Comparison of ENCODE assay signal across 11 cellular contexts in the genomic region with DNA sequence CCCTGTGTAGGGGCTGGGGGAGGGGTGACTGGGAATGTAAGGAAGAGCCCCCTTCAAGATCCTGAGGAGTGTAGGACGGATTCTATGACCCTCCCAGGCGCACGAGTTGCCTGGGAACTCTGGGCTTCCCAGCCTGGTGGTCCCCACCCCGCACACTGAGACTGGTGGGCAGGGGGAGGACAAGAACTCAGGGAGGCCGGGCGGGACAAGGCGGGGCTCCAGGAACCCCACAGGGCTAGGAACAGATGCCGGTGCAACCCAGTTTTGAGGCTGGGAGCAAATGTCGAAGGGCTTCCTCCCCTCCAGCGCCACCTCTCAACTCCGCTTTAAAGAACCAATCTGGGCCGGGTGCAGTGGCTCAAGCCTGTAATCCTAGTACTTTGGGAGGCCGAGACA. TPM values are rescaled to one million over a fixed set of nuclear protein-coding genes. Genes with fewer than 3 reads are reported as not detected.
DNase-seq lines count a peak whose midpoint lies in the region; ATAC-seq and TF ChIP-seq lines count a peak whose summit lies in the region.
"Had no signal": no experiment of that assay in that cellular context is flagged by ENCODE, and none has a peak within 500 bp of the region (broad histone marks: within the 10 kb centered on the region; RNA-seq: fewer than 3 reads in every experiment).

No MANE protein-coding gene starts in this region.

- intact Hi-C loops in transverse colon (cut with DNase I; ENCODE audit: low total_unique reads), result no loop called here
- intact Hi-C loops in lower leg skin (cut with DNase I; ENCODE audit: low total_unique reads), result no loop called here

- ATAC-seq in activated T-cell treated with anti-CD3 and anti-CD28 coated beads, Interleukin-2, amount 50 U/mL, for 4 hours, result no peak
- ATAC-seq in HG03159 (IDR thresholded peaks at IDR 0.05; ENCODE audit: unreplicated experiment) (no peak), GM21619 (IDR thresholded peaks at IDR 0.05; ENCODE audit: unreplicated experiment) (no peak)

- peaks cover 28% of the 10 kb centered on the region for H3K4me1 Mint-ChIP-seq in activated T-cell treated with anti-CD3 and anti-CD28 coated beads, Interleukin-2, amount 50 U/mL, for 4 hours (ENCODE audit: low read depth)
- peaks cover 37% of the 10 kb centered on the region for H3K4me1 Mint-ChIP-seq in mesothelial cell of epicardium

- in situ Hi-C loops in brain microvascular endothelial cell (cut with HindIII; ENCODE audit: low pct_ligation_motif_present, low sequenced_read_pairs) (no loop called here), transverse colon (cut with MboI; ENCODE audit: low pct_ligation_motif_present in 1 of 4, low pct_unique_long_range_greater_than_20kb in 1 of 4, low sequenced_read_pairs in 3 of 4) (no loop called here)

- TF ChIP-seq CTCF in brain microvascular endothelial cell (IDR thresholded peaks at IDR 0.05; ENCODE audit: low read depth, low read length, missing control alignments) (no peak), mesothelial cell of epicardium (IDR thresholded peaks at IDR 0.05; ENCODE audit: unreplicated experiment) (no peak), transverse colon (IDR thresholded peaks at IDR 0.05) (no peak), lower leg skin (IDR thresholded peaks at IDR 0.05) (no peak)

- no peak overlapping the region for H3K27ac ChIP-seq in brain microvascular endothelial cell
- H3K27ac ChIP-seq in transverse colon, result peak overlapping the region; percentile 99 to 100 (median 99)

- no peaks in the 10 kb centered on the region for H3K9me3 ChIP-seq in transverse colon
- H3K9me3 ChIP-seq: mucosa of descending colon had no signal

- H3K27ac Mint-ChIP-seq in mesothelial cell of epicardium, result peak overlapping the region; percentile 99

- H3K9me3 Mint-ChIP-seq in activated T-cell treated with anti-CD3 and anti-CD28 coated beads, Interleukin-2, amount 50 U/mL, for 4 hours, result no peaks in the 10 kb centered on the region
- H3K9me3 Mint-ChIP-seq in mesothelial cell of epicardium, result no peaks in the 10 kb centered on the region

- peak overlapping the region; percentile 84 for H3K4me3 Mint-ChIP-seq in activated T-cell treated with anti-CD3 and anti-CD28 coated beads, Interleukin-2, amount 50 U/mL, for 4 hours
- H3K4me3 Mint-ChIP-seq in mesothelial cell of epicardium, result peak overlapping the region; percentile 84

- no peak for DNase-seq in activated T-cell treated with anti-CD3 and anti-CD28 coated beads, Interleukin-2, amount 50 U/mL, for 4 hours
- DNase-seq in activated T-cell treated with anti-CD3 and anti-CD28 coated beads, Interleukin-2, amount 50 U/mL, for 48 hours, result no peak
- DNase-seq in brain microvascular endothelial cell, result no peak
- no peak for DNase-seq in mesothelial cell of epicardium (ENCODE audit: low spot score in 2 of 2, unreplicated experiment in 2 of 2)
- DNase-seq in transverse colon, result no peak
- no peak for DNase-seq in lower leg skin (ENCODE audit: low spot score in 2 of 2)
- DNase-seq: activated effector memory CD4-positive, alpha-beta T cell treated with Interleukin-2 at 50 U/mL for 16 hours; NCI-H2227 treated with DMSO at 0.1 percent for 48 hours had no signal

- no peak for TF ChIP-seq EP300 in transverse colon (IDR thresholded peaks at IDR 0.05; ENCODE audit: low read depth)

- 82% methylated on average over 13 of the region's 13 CpGs; no CpG with 5 or more reads in 1 of the 2 donors for WGBS in transverse colon (ENCODE audit: low coverage in 1 of 2), 2 donors
- 86 to 87% methylated on average over 13 of the region's 13 CpGs for WGBS in lower leg skin, 2 donors

- TF ChIP-seq POLR2A in transverse colon (IDR thresholded peaks at IDR 0.05), result no peak
- no peak for TF ChIP-seq POLR2A in lower leg skin (IDR thresholded peaks at IDR 0.05)

- H3K4me3 ChIP-seq in brain microvascular endothelial cell (ENCODE audit: low read depth, low read length) (peak overlapping the region; percentile 82), transverse colon (peak overlapping the region in 2 of 4 donors; percentile 90 to 91), lower leg skin (ENCODE audit: low read depth, poor library complexity, severe bottlenecking) (no peak overlapping the region)

- no peaks in the 10 kb centered on the region for H3K27me3 ChIP-seq in brain microvascular endothelial cell (replicated peaks)
- H3K27me3 ChIP-seq in transverse colon, result no peaks in the 10 kb centered on the region

- H3K27me3 Mint-ChIP-seq in activated T-cell treated with anti-CD3 and anti-CD28 coated beads, Interleukin-2, amount 50 U/mL, for 4 hours (ENCODE audit: low read depth), result no peaks in the 10 kb centered on the region
- no peaks in the 10 kb centered on the region for H3K27me3 Mint-ChIP-seq in mesothelial cell of epicardium (ENCODE audit: low read depth)

- H3K36me3 Mint-ChIP-seq in activated T-cell treated with anti-CD3 and anti-CD28 coated beads, Interleukin-2, amount 50 U/mL, for 4 hours (ENCODE audit: insufficient read depth), result peaks cover 8% of the 10 kb centered on the region
- H3K36me3 Mint-ChIP-seq in mesothelial cell of epicardium, result no peaks in the 10 kb centered on the region

- H3K36me3 ChIP-seq in brain microvascular endothelial cell (replicated peaks), result peaks cover 2% of the 10 kb centered on the region
- no peaks in the 10 kb centered on the region for H3K36me3 ChIP-seq in transverse colon

- H3K4me1 ChIP-seq in transverse colon, result peaks cover 23 to 43% (median 28%) of the 10 kb centered on the region in 4 donors

RNA-seq across cellular contexts. Expression of a gene that starts 1.3 kb away (rescaled TPM):
- 100 to 1,000 TPM; 390 to 444 (median 392) TPM for total RNA-seq in activated T-cell treated with anti-CD3 and anti-CD28 coated beads, Interleukin-2, amount 50 U/mL, for 4 hours
- total RNA-seq in mesothelial cell of epicardium (108 to 111 TPM (median 109 TPM) in 3 replicates), transverse colon (100 to 1,000 TPM; 106 to 210 (median 180) TPM), lower leg skin (100 to 1,000 TPM; 113 to 159 (median 145) TPM)

RNA-seq across cellular contexts. Expression of a gene that starts 37.7 kb away (rescaled TPM):
- 10 to 100 TPM; 26.0 to 31.2 (median 28.6) TPM for total RNA-seq in activated T-cell treated with anti-CD3 and anti-CD28 coated beads, Interleukin-2, amount 50 U/mL, for 4 hours
- total RNA-seq in mesothelial cell of epicardium, result 44.2 to 47.4 TPM (median 47.3 TPM) in 3 replicates
- total RNA-seq in transverse colon, result 10 to 100 TPM; 36.5 to 91.7 (median 45.6) TPM
- total RNA-seq in lower leg skin, result 10 to 100 TPM; 26.0 to 64.8 (median 35.4) TPM
